In the genomic region with DNA sequence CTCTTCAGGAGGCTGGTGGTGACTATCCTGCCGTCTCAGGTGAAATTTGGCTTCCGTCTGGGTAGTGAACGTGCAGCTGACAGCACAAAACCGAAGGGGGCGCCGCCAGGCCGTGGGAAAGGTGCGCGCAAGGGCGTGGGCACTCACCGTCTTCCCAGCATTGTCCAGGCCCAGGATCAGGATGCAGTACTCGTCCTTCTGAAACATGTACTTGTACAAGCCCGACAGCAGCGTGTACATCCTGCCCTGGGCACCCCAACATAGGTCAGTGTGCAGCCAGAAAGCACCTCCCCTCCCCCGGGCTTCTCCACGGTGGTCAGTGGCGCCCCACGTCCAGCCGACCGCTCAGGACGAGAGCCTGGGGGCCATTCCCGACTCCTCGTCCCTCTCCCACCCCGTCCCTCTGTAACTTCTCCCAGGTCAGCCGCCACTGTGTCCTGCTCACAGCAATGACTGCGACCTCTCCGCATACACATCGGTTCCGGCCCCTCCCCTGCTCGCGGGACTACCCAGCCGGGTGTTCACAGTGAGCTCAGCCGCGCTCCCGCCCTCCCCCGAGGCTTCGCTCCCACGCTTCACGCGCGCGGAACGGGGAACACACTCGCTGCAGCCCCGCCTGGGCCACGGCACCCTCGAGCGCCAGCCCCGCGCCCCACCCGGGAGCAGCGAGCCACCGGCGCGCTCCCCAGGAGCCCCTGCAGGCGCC, we compare ENCODE assay signal across 8 cellular contexts. TPM values are rescaled to one million over a fixed set of nuclear protein-coding genes. Genes with fewer than 3 reads are reported as not detected.
DNase-seq lines count a peak whose midpoint lies in the region; ATAC-seq and TF ChIP-seq lines count a peak whose summit lies in the region.

No MANE protein-coding gene starts in this region.

- H3K4me3 ChIP-seq in lung = peak overlapping the region; percentile 94

- peak; percentile 51 for DNase-seq in Daoy (ENCODE audit: low read depth)
- peak; percentile 53 for DNase-seq in LoVo (ENCODE audit: low spot score)
- DNase-seq in activated CD4-positive, alpha-beta T cell treated with anti-CD3 and anti-CD28 coated beads for 1 hour = peak; percentile 38
- DNase-seq in dermis blood vessel endothelial cell = peak; percentile 66
- peak; percentile 33 for DNase-seq in lung (ENCODE audit: low spot score)
- DNase-seq in stimulated activated naive CD8-positive, alpha-beta T cell treated with anti-CD3 and anti-CD28 coated beads, Interleukin-15, Interleukin-2, amounts not matched to agents 100 U/mL and 50 U/mL, for 24 hours = peak; percentile 70
- DNase-seq in NCI-H1436 (lab: John Stamatoyannopoulos, UW) = no peak

- no peak for TF ChIP-seq CTCF in lung (IDR thresholded peaks at IDR 0.05; ENCODE audit: control extremely low read depth, extremely low read depth)

- H3K27ac ChIP-seq in lung (ENCODE audit: low read depth in 1 of 2, low read length in 1 of 2) = peak overlapping the region; percentile 94 to 95

- H3K9me3 ChIP-seq in lung (ENCODE audit: control insufficient read depth in 2 of 2, insufficient read depth in 1 of 2, low read length in 1 of 2) = no peaks in the 10 kb centered on the region

- peaks cover 0 to 14% of the 10 kb centered on the region in 2 donors for H3K4me1 ChIP-seq in lung (ENCODE audit: control insufficient read depth in 2 of 2, insufficient read depth in 2 of 2, low read length in 2 of 2)

- no peaks in the 10 kb centered on the region for H3K27me3 ChIP-seq in lung (ENCODE audit: control insufficient read depth, insufficient read depth)

- ATAC-seq in GM21825 (IDR thresholded peaks at IDR 0.05; ENCODE audit: unreplicated experiment) (peak; percentile 28), lung (ENCODE audit: insufficient read depth, low FRiP score) (peak; percentile 44)
- peak; percentile 50 for ATAC-seq in stimulated activated naive CD8-positive, alpha-beta T cell treated with anti-CD3 and anti-CD28 coated beads, Interleukin-15, Interleukin-2, amounts not matched to agents 100 U/mL and 50 U/mL, for 24 hours

- peaks cover 4 to 36% of the 10 kb centered on the region in 2 donors for H3K36me3 ChIP-seq in lung (ENCODE audit: control insufficient read depth in 2 of 2, insufficient read depth in 2 of 2, low read length in 2 of 2)

- 3 to 4% methylated on average over 56 of the region's 56 CpGs for WGBS in lung, 2 donors

RNA-seq across cellular contexts. Expression of a gene that starts 0.8 kb away (rescaled TPM):
- total RNA-seq in Daoy (2014; rRNA removed; shearing (Covaris generic)) = 25.1 and 28.2 TPM in 2 replicates
- total RNA-seq in dermis blood vessel endothelial cell (46.9 and 48.3 TPM in 2 replicates), lung (10 to 100 TPM; 29.8 to 56.0 TPM)
- 10 to 100 TPM; 43.9 to 50.8 TPM for polyA plus RNA-seq in lung

RNA-seq across cellular contexts. Expression of a gene that starts 0.8 kb away (rescaled TPM):
- 18.7 and 29.2 TPM in 2 replicates for total RNA-seq in Daoy (2014; rRNA removed; shearing (Covaris generic))
- total RNA-seq in dermis blood vessel endothelial cell (25.6 and 29.1 TPM in 2 replicates), lung (10 to 100 TPM; 18.3 to 32.9 TPM)
- 10 to 100 TPM; 34.5 to 45.0 TPM for polyA plus RNA-seq in lung

RNA-seq across cellular contexts. Expression of a gene that starts 10.6 kb away (rescaled TPM):
- 12.6 and 14.7 TPM in 2 replicates for total RNA-seq in Daoy (2014; rRNA removed; shearing (Covaris generic))
- total RNA-seq in dermis blood vessel endothelial cell (16.8 and 22.0 TPM in 2 replicates), lung (10 to 100 TPM in 1 of 2 donors, 1 to 10 TPM in 1; 1.6 to 19.8 TPM)
- 100 to 1,000 TPM in 1 of 2 donors, 10 to 100 TPM in 1; 45.5 to 195 TPM for polyA plus RNA-seq in lung

RNA-seq across cellular contexts. Expression of a gene that starts 29.5 kb away (rescaled TPM):
- 2.4 and 3.6 TPM in 2 replicates for total RNA-seq in Daoy (2014; rRNA removed; shearing (Covaris generic))
- total RNA-seq in dermis blood vessel endothelial cell (3.4 and 3.7 TPM in 2 replicates), lung (1 to 10 TPM; 6.2 to 9.0 TPM)
- polyA plus RNA-seq in lung = 10 to 100 TPM; 11.3 to 19.9 TPM

RNA-seq across cellular contexts. Expression of a gene that starts 32.6 kb away (rescaled TPM):
- total RNA-seq in Daoy (2014; rRNA removed; shearing (Covaris generic)) = 6.6 and 14.6 TPM in 2 replicates
- total RNA-seq in dermis blood vessel endothelial cell (11.7 and 24.1 TPM in 2 replicates), lung (100 to 1,000 TPM in 1 of 2 donors, 10 to 100 TPM in 1; 18.8 to 121 TPM)
- polyA plus RNA-seq in lung = 10 to 100 TPM; 41.6 to 81.1 TPM
